15 cellular contexts compared by ENCODE assay signal in the genomic region with DNA sequence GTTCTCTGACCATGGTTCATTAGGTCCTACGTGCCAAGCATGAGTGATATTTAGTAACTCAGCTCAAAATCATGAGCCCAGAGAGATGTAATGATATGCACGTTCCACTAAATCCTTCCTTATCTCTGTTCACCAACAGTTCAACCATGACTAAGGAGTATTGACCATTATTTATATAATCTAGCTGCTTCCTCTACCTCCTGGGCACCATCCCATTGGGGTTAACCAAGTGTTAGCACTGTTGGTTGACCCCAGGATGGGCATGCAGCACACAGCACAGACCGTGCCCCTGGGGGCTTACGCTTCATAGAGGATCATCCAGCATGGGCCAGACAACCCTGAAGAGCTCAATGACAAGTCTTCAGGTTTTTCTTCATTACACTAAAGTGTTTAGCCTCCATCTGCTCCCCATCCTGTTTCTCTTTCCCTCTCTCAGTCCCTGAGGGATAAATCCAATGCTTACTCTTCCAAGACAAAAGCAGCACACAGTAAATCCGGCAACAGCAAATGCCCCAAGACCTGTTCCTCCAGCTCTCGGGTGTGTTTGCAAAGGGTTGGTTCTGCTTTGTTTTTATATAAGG. TPM values are rescaled to one million over a fixed set of nuclear protein-coding genes. Genes with fewer than 3 reads are reported as not detected.
A peak's percentile ranks its signal among the peaks of the same experiment; 100 is the strongest.
DNase-seq lines count a peak whose midpoint lies in the region; TF ChIP-seq lines count a peak whose summit lies in the region.
"Had no signal": no experiment of that assay in that cellular context is flagged by ENCODE, and none has a peak within 500 bp of the region (broad histone marks: within the 10 kb centered on the region; RNA-seq: fewer than 3 reads in every experiment).

No MANE protein-coding gene starts in this region.

- H3K4me1 ChIP-seq in PC-9 (replicated peaks; ENCODE audit: insufficient read depth) (peaks cover 99% of the 10 kb centered on the region), thyroid gland (peaks cover 60 to 64% of the 10 kb centered on the region in 2 donors)
- H3K4me1 ChIP-seq: testis had no signal

- H3K27me3 Mint-ChIP-seq in glutamatergic neuron (ENCODE audit: unreplicated experiment), result peaks cover 6% of the 10 kb centered on the region

- H3K36me3 ChIP-seq in PC-9 (ENCODE audit: low read depth) (peaks cover 28% of the 10 kb centered on the region), thyroid gland (no peaks in the 10 kb centered on the region)

- TF ChIP-seq POLR2A in thyroid gland (IDR thresholded peaks at IDR 0.05), result peak in 1 of 2 donors; percentile 29

- BruUV-seq in PC-9 (replicated peaks; lab: Mats Ljungman, UMichigan), result no TSS peak

- peaks cover 15% of the 10 kb centered on the region; the same call in 1 of the 2 replicates for H3K9me3 ChIP-seq in PC-9 (ENCODE audit: insufficient read depth, low read depth)
- no peaks in the 10 kb centered on the region for H3K9me3 ChIP-seq in thyroid gland
- H3K9me3 ChIP-seq: testis had no signal

- intact Hi-C loops in PC-9 (cut with micrococcal nuclease; ENCODE audit: unreplicated experiment), result loop anchor here (1.0 to 10.0 kb wide), 8 partner anchors 9 to 780 kb away; no protein-coding TSS in a partner anchor
- intact Hi-C loops in thyroid gland (cut with DNase I), result no loop called here
- intact Hi-C loops in dorsolateral prefrontal cortex (cut with DNase I), result no loop called here

- no peak overlapping the region for H2AFZ ChIP-seq in PC-9

- H3K4me3 ChIP-seq in PC-9 (peak overlapping the region; percentile 63; the same call in 1 of the 2 replicates), thyroid gland (replicated peaks in 1 of 3) (no peak overlapping the region), dorsolateral prefrontal cortex (no peak overlapping the region)
- H3K4me3 ChIP-seq: testis had no signal

- H3K27ac ChIP-seq in PC-9 (peak overlapping the region; percentile 97), thyroid gland (peak overlapping the region; percentile 81 to 90 (median 83)), dorsolateral prefrontal cortex (peak overlapping the region in 3 of 59 donors; percentile 4 to 27 (median 8))
- H3K27ac ChIP-seq: KMS-11, testis had no signal

- peaks cover 6% of the 10 kb centered on the region for H3K9me3 Mint-ChIP-seq in glutamatergic neuron (ENCODE audit: unreplicated experiment)
- H3K9me3 Mint-ChIP-seq: natural killer cell; T-helper 2 cell treated with Interferon-gamma antibody and Interleukin-4, amounts not matched to agents 5 μg/mL and 100 μg/mL, for 36 hours had no signal

- H3K27me3 ChIP-seq in PC-9 (ENCODE audit: insufficient read depth, low read depth), result no peaks in the 10 kb centered on the region
- H3K27me3 ChIP-seq in thyroid gland, result no peaks in the 10 kb centered on the region
- H3K27me3 ChIP-seq in dorsolateral prefrontal cortex, result no peaks in the 10 kb centered on the region
- H3K27me3 ChIP-seq: testis had no signal

- peak overlapping the region; percentile 60 for H3K27ac Mint-ChIP-seq in glutamatergic neuron (ENCODE audit: unreplicated experiment)
- H3K27ac Mint-ChIP-seq: natural killer cell; T-helper 2 cell treated with Interferon-gamma antibody and Interleukin-4, amounts not matched to agents 5 μg/mL and 100 μg/mL, for 36 hours had no signal

- peaks cover 88% of the 10 kb centered on the region for H3K79me2 ChIP-seq in PC-9 (ENCODE audit: low read depth)

- CTCF ChIA-PET in PC-9 (lab: Charles Lee), result no interaction called here

- TF ChIP-seq CTCF in PC-9 (conservative IDR thresholded peaks at IDR 0.05), result no peak
- TF ChIP-seq CTCF in glutamatergic neuron (IDR thresholded peaks at IDR 0.05; ENCODE audit: partially characterized antibody, unreplicated experiment), result no peak
- no peak for TF ChIP-seq CTCF in thyroid gland (IDR thresholded peaks at IDR 0.05)
- TF ChIP-seq CTCF in dorsolateral prefrontal cortex (IDR thresholded peaks at IDR 0.05 in 54 of 56, conservative IDR thresholded peaks at IDR 0.05 in 2 of 56; ENCODE audit: low read depth in 1 of 56, partially characterized antibody in 56 of 56), result no peak

- no peaks in the 10 kb centered on the region for H3K36me3 Mint-ChIP-seq in glutamatergic neuron (ENCODE audit: unreplicated experiment)
- H3K36me3 Mint-ChIP-seq: natural killer cell had no signal

- peaks cover 83% of the 10 kb centered on the region for H3F3A ChIP-seq in PC-9 (ENCODE audit: insufficient read depth, low read depth)

- 30 to 36% methylated on average over 6 of the region's 6 CpGs for WGBS in thyroid gland, 2 donors

- peak overlapping the region; percentile 89 for H3K4me2 ChIP-seq in PC-9
- H3K4me2 ChIP-seq: KMS-11 had no signal

- H3K4me3 Mint-ChIP-seq in glutamatergic neuron (ENCODE audit: unreplicated experiment), result peak overlapping the region; percentile 59
- H3K4me3 Mint-ChIP-seq: natural killer cell; T-helper 2 cell treated with Interferon-gamma antibody and Interleukin-4, amounts not matched to agents 5 μg/mL and 100 μg/mL, for 36 hours had no signal

- peaks cover 22% of the 10 kb centered on the region for H3K4me1 Mint-ChIP-seq in glutamatergic neuron (ENCODE audit: low read depth, unreplicated experiment)
- H3K4me1 Mint-ChIP-seq: natural killer cell had no signal

- H4K20me1 ChIP-seq in PC-9 (ENCODE audit: insufficient read depth), result no peaks in the 10 kb centered on the region

- H3K9me2 ChIP-seq in PC-9 (ENCODE audit: insufficient read depth), result no peaks in the 10 kb centered on the region

- POLR2A ChIA-PET in PC-9 (lab: Charles Lee; ENCODE audit: unreplicated experiment), result interaction anchor here (0.6 to 0.7 kb wide), 3 partner anchors 175 to 276 kb away, joined by 3 to 7 read pairs (median 3); no protein-coding TSS in a partner anchor

- DNase-seq in DMS 273 (lab: John Stamatoyannopoulos, UW; ENCODE audit: unreplicated experiment), result peak; percentile 64
- DNase-seq in DMS 273 treated with DMSO at 0.1 percent for 48 hours (lab: John Stamatoyannopoulos, UW), result no peak
- peak; percentile 61 to 95 for DNase-seq in PC-9
- no peak for DNase-seq in glutamatergic neuron
- peak; percentile 63 to 72 for DNase-seq in thyroid gland
- no peak for DNase-seq in activated CD4-positive, CD25-positive, alpha-beta regulatory T cell (lab: John Stamatoyannopoulos, UW)
- DNase-seq in dorsolateral prefrontal cortex, result no peak
- DNase-seq in cerebellar nuclear complex (lab: John Stamatoyannopoulos, UW), result no peak
- DNase-seq: 8988T, foreskin melanocyte, natural killer cell, NCI-H2029 treated with DMSO at 0.1 percent for 48 hours, testis had no signal

RNA-seq across cellular contexts. Expression of a gene that starts 10.4 kb away (rescaled TPM):
- total RNA-seq in PC-9 (2021), result 77.5 and 90.3 TPM in 2 replicates
- total RNA-seq in glutamatergic neuron (ENCODE audit: unreplicated experiment), result 8.6 TPM
- 10 to 100 TPM; 51.9 to 69.4 (median 61.4) TPM for total RNA-seq in thyroid gland
- 10 to 100 TPM; 17.4 to 51.5 (median 33.1) TPM for total RNA-seq in dorsolateral prefrontal cortex

Comparison
In these comparisons a context has a peak if more than half of its experiments do, and no peak if none do; other contexts are left out.
1. DNase-seq: peak in DMS 273 (single experiment), PC-9 (2 of 2) and thyroid gland (2 of 2); none in DMS 273 treated with DMSO at 0.1 percent for 48 hours (single experiment), glutamatergic neuron (single experiment), activated CD4-positive, CD25-positive, alpha-beta regulatory T cell (0 of 4), dorsolateral prefrontal cortex (0 of 10) and cerebellar nuclear complex (0 of 2).